In genomic region chr16:4309102-4309832, GRCh38 we compare ENCODE assay signal across 1 cellular context.
A peak's percentile ranks its signal among the peaks of the same experiment; 100 is the strongest.
TF ChIP-seq lines count a peak whose summit lies in the region.

No MANE protein-coding gene starts in this region.

TF ChIP-seq in K562, 482 proteins besides CTCF, POLR2A, EP300 and RAD21:
- TF ChIP-seq ZHX1 (conservative IDR thresholded peaks at IDR 0.05; ENCODE audit: low read length) (no peak), CEBPG (CRISPR knock-in tag; IDR thresholded peaks at IDR 0.05) (no peak), CEBPG (tag; conservative IDR thresholded peaks at IDR 0.05 in 1 of 2, IDR thresholded peaks at IDR 0.05 in 1 of 2) (no peak), TRIM24 (IDR thresholded peaks at IDR 0.05) (no peak), BCOR (IDR thresholded peaks at IDR 0.05) (peak; percentile 64; the same call in 1 of the 2 replicates), MAFF (IDR thresholded peaks at IDR 0.05; ENCODE audit: low read length) (no peak), ZNF217 (CRISPR knock-in tag; IDR thresholded peaks at IDR 0.05) (no peak), KLF10 (CRISPR knock-in tag; IDR thresholded peaks at IDR 0.05) (no peak), ZFP36 (IDR thresholded peaks at IDR 0.05; ENCODE audit: low read depth, low read length, partially characterized antibody) (peak; percentile 39), KDM1A (IDR thresholded peaks at IDR 0.05) (peak; percentile 59 to 65; a peak in 2 of 4 replicates), STAG1 (CRISPR knock-in tag; IDR thresholded peaks at IDR 0.05; ENCODE audit: borderline replicate concordance) (no peak), ZBTB49 (CRISPR knock-in tag; IDR thresholded peaks at IDR 0.05; ENCODE audit: borderline replicate concordance) (no peak), ZNF146 (CRISPR knock-in tag; IDR thresholded peaks at IDR 0.05; ENCODE audit: unreplicated experiment) (no peak), CBX3 (IDR thresholded peaks at IDR 0.05; ENCODE audit: borderline replicate concordance in 1 of 2, low read length in 2 of 2) (no peak), FOXA1 (IDR thresholded peaks at IDR 0.05; ENCODE audit: borderline replicate concordance) (no peak), SP1 (CRISPR knock-in tag; IDR thresholded peaks at IDR 0.05) (no peak), RBM17 (IDR thresholded peaks at IDR 0.05; ENCODE audit: borderline replicate concordance, low read depth, low read length) (no peak), RERE (CRISPR knock-in tag; IDR thresholded peaks at IDR 0.05; ENCODE audit: borderline replicate concordance) (no peak), NFE2L1 (tag; IDR thresholded peaks at IDR 0.05; ENCODE audit: borderline replicate concordance, low read depth) (no peak), CBX2 (IDR thresholded peaks at IDR 0.05; ENCODE audit: insufficient read depth, low read length, poor library complexity, severe bottlenecking) (no peak)
- TF ChIP-seq, protein P1, sequence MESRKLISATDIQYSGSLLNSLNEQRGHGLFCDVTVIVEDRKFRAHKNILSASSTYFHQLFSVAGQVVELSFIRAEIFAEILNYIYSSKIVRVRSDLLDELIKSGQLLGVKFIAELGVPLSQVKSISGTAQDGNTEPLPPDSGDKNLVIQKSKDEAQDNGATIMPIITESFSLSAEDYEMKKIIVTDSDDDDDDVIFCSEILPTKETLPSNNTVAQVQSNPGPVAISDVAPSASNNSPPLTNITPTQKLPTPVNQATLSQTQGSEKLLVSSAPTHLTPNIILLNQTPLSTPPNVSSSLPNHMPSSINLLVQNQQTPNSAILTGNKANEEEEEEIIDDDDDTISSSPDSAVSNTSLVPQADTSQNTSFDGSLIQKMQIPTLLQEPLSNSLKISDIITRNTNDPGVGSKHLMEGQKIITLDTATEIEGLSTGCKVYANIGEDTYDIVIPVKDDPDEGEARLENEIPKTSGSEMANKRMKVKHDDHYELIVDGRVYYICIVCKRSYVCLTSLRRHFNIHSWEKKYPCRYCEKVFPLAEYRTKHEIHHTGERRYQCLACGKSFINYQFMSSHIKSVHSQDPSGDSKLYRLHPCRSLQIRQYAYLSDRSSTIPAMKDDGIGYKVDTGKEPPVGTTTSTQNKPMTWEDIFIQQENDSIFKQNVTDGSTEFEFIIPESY (CRISPR knock-in tag; IDR thresholded peaks at IDR 0.05) = peak; percentile 67
- TF ChIP-seq, protein P2, sequence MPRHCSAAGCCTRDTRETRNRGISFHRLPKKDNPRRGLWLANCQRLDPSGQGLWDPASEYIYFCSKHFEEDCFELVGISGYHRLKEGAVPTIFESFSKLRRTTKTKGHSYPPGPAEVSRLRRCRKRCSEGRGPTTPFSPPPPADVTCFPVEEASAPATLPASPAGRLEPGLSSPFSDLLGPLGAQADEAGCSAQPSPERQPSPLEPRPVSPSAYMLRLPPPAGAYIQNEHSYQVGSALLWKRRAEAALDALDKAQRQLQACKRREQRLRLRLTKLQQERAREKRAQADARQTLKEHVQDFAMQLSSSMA (CRISPR knock-in tag; IDR thresholded peaks at IDR 0.05) = no peak
- TF ChIP-seq, protein P3, sequence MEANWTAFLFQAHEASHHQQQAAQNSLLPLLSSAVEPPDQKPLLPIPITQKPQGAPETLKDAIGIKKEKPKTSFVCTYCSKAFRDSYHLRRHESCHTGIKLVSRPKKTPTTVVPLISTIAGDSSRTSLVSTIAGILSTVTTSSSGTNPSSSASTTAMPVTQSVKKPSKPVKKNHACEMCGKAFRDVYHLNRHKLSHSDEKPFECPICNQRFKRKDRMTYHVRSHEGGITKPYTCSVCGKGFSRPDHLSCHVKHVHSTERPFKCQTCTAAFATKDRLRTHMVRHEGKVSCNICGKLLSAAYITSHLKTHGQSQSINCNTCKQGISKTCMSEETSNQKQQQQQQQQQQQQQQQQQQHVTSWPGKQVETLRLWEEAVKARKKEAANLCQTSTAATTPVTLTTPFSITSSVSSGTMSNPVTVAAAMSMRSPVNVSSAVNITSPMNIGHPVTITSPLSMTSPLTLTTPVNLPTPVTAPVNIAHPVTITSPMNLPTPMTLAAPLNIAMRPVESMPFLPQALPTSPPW (CRISPR knock-in tag; IDR thresholded peaks at IDR 0.05) = no peak
